Comparison of ENCODE assay signal across 9 cellular contexts in the genomic region with DNA sequence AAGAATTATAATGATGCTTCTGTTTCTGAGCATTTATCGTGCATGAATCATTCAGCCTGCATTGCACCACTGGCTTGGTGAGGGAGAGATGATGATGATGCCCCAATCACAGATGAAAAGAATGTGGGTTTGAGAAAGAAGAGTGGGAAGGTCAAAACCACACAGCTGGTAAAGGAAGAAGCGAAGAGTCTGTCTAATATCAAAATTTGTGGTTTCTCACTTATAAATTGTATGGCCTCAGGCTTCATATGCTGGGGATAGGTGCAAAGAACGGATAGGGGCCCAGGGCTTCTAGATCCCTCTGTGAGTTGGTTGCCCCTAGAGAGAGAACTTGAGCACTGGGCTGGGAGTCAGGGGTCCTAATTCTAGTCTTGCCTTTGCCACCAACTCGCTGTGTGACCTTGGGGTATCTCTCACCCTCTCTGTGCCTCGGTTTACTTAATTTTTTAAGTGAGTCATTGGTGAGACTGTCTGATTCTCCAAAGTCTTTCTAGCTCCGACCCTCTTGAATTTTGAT. TPM values are rescaled to one million over a fixed set of nuclear protein-coding genes. Genes with fewer than 3 reads are reported as not detected.
DNase-seq lines count a peak whose midpoint lies in the region; ATAC-seq and TF ChIP-seq lines count a peak whose summit lies in the region.
"Had no signal": no experiment of that assay in that cellular context is flagged by ENCODE, and none has a peak within 500 bp of the region (broad histone marks: within the 10 kb centered on the region; RNA-seq: fewer than 3 reads in every experiment).

No MANE protein-coding gene starts in this region.

- H3K36me3 ChIP-seq in MG63 (no peaks in the 10 kb centered on the region), lower lobe of right lung (no peaks in the 10 kb centered on the region)

- TF ChIP-seq CTCF in lower lobe of right lung (IDR thresholded peaks at IDR 0.05): no peak

- H3K4me3 ChIP-seq in MG63 (no peak overlapping the region), lower lobe of right lung (peak overlapping the region; percentile 62)

- peak overlapping the region; percentile 0 for H3K27ac ChIP-seq in lower lobe of right lung

- no peak for ATAC-seq in lower lobe of right lung
- no peak for ATAC-seq in GM18519 (IDR thresholded peaks at IDR 0.05; ENCODE audit: low FRiP score, unreplicated experiment)
- no peak for ATAC-seq in GM18909 (IDR thresholded peaks at IDR 0.05; ENCODE audit: poor library complexity, unreplicated experiment)
- ATAC-seq in HG03095 (IDR thresholded peaks at IDR 0.05; ENCODE audit: unreplicated experiment): no peak

- H3K27me3 ChIP-seq in MG63: no peaks in the 10 kb centered on the region
- H3K27me3 ChIP-seq in lower lobe of right lung (ENCODE audit: low read depth): no peaks in the 10 kb centered on the region

- H3K9me3 ChIP-seq in MG63: no peaks in the 10 kb centered on the region
- H3K9me3 ChIP-seq in lower lobe of right lung: no peaks in the 10 kb centered on the region

- intact Hi-C loops in lower lobe of right lung (cut with DNase I): no loop called here

- DNase-seq in AG20443 (ENCODE audit: low spot score): peak; percentile 91
- DNase-seq in MG63: peak; percentile 50
- DNase-seq in activated naive CD4-positive, alpha-beta T cell treated with anti-CD3 and anti-CD28 coated beads, Interleukin-2, amount 50 U/mL, for 16 hours: peak; percentile 52
- DNase-seq in lower lobe of right lung: peak; percentile 8
- DNase-seq in SHP77 treated with DMSO at 0.1 percent for 48 hours (lab: John Stamatoyannopoulos, UW): no peak

- peaks cover 11% of the 10 kb centered on the region for H3K4me1 ChIP-seq in lower lobe of right lung

RNA-seq across cellular contexts. Expression of gene OASL, which starts 2.2 kb away (rescaled TPM):
- 25.4 and 51.1 TPM in 2 replicates for total RNA-seq in MG63 (2014; rRNA removed; shearing (Covaris generic); ENCODE audit: low replicate concordance)
- total RNA-seq in lower lobe of right lung: 21.1 TPM

RNA-seq across cellular contexts. Expression of gene C12orf43, which starts 20.6 kb away (rescaled TPM):
- 14.9 and 20.7 TPM in 2 replicates for total RNA-seq in MG63 (2014; rRNA removed; shearing (Covaris generic); ENCODE audit: low replicate concordance)
- total RNA-seq in lower lobe of right lung: 12.3 TPM

RNA-seq across cellular contexts. Expression of gene HNF1A, which starts 58.5 kb away (rescaled TPM):
- not detected in 2 replicates for total RNA-seq in MG63 (2014; rRNA removed; shearing (Covaris generic); ENCODE audit: low replicate concordance)
- 0.24 TPM for total RNA-seq in lower lobe of right lung
- total RNA-seq: dermis microvascular lymphatic vessel endothelial cell had no signal
